ENCODE assay signal across 19 cellular contexts in the genomic region with DNA sequence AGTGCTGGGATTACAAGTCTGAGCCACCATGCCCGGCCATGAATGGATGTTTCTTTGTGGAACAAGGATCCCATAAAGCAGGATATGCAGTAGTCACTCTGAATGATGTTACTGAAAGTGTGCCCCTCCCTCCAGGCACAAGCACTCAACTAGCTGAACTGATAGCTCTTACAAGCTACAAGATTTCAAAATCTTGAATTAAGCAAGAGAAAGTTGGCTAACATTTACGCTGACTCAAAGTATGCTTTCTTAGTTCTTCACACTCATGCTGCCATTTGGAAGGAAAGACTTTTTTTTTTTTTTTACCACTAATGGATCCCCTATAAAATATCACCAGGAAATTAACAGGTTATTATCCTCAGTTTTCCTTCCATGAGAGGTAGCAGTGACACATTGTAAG.
A peak's percentile ranks its signal among the peaks of the same experiment; 100 is the strongest.
DNase-seq lines count a peak whose midpoint lies in the region; ATAC-seq and TF ChIP-seq lines count a peak whose summit lies in the region.
"Had no signal": no experiment of that assay in that cellular context is flagged by ENCODE, and none has a peak within 500 bp of the region (broad histone marks: within the 10 kb centered on the region; RNA-seq: fewer than 3 reads in every experiment).

No MANE protein-coding gene starts in this region.

- H3K27me3 ChIP-seq in breast epithelium (no peaks in the 10 kb centered on the region), adipocyte (replicated peaks; ENCODE audit: control insufficient read depth, insufficient read depth, low read length) (no peaks in the 10 kb centered on the region), upper lobe of right lung (no peaks in the 10 kb centered on the region), ovary (no peaks in the 10 kb centered on the region)
- H3K27me3 ChIP-seq: MG63, SJCRH30 had no signal

- intact Hi-C loops in MCF 10A (cut with micrococcal nuclease), result no loop called here
- intact Hi-C loops in breast epithelium (cut with DNase I; ENCODE audit: low total_unique reads), result no loop called here
- intact Hi-C loops in upper lobe of right lung (cut with DNase I), result no loop called here
- intact Hi-C loops in ovary (cut with DNase I), result no loop called here

- peaks cover 5% of the 10 kb centered on the region for H3K4me1 Mint-ChIP-seq in MCF 10A (ENCODE audit: insufficient read depth, unreplicated experiment)

- no peak overlapping the region for H3K27ac ChIP-seq in breast epithelium
- H3K27ac ChIP-seq in upper lobe of right lung, result no peak overlapping the region
- H3K27ac ChIP-seq in ovary, result no peak overlapping the region
- H3K27ac ChIP-seq: C4-2B, SJCRH30 had no signal

- no peak overlapping the region for H3K4me3 Mint-ChIP-seq in MCF 10A (ENCODE audit: unreplicated experiment)

- no peaks in the 10 kb centered on the region for H3K36me3 Mint-ChIP-seq in MCF 10A (ENCODE audit: insufficient read depth, unreplicated experiment)

- no TSS peak for BruUV-seq in MCF 10A (replicated peaks; lab: Mats Ljungman, UMichigan)

- CTCF ChIA-PET in MCF 10A (lab: Yijun Ruan, JAX), result interaction anchor here (0.7 to 1.0 kb wide), 2 partner anchors 282 to 1168 kb away, joined by 3 read pairs; no protein-coding TSS in a partner anchor

- H3K4me3 ChIP-seq in breast epithelium (no peak overlapping the region), adipocyte (ENCODE audit: low read length) (no peak overlapping the region), upper lobe of right lung (no peak overlapping the region), ovary (no peak overlapping the region)
- H3K4me3 ChIP-seq: MG63, SJCRH30 had no signal

- H3K4me1 ChIP-seq in breast epithelium (no peaks in the 10 kb centered on the region), adipocyte (ENCODE audit: control insufficient read depth, insufficient read depth, low read length) (peaks cover 3% of the 10 kb centered on the region), upper lobe of right lung (no peaks in the 10 kb centered on the region), ovary (ENCODE audit: insufficient read depth) (no peaks in the 10 kb centered on the region)
- H3K4me1 ChIP-seq: SJCRH30 had no signal

- no peak overlapping the region for H3K9ac ChIP-seq in adipocyte (ENCODE audit: low read length)

- TF ChIP-seq EP300 in ovary (IDR thresholded peaks at IDR 0.05), result no peak

- peaks cover 37% of the 10 kb centered on the region for H3K9me3 Mint-ChIP-seq in MCF 10A (ENCODE audit: unreplicated experiment)

- WGBS in ovary, 3 donors, result 92 to 95% (median 93%) methylated on average over 2 of the region's 2 CpGs

- DNase-seq in MCF 10A (ENCODE audit: unreplicated experiment), result peak; percentile 28
- no peak for DNase-seq in breast epithelium (ENCODE audit: low spot score in 2 of 2)
- DNase-seq in NOMO-1 treated with DMSO at 0.1 percent for 48 hours (lab: John Stamatoyannopoulos, UW; ENCODE audit: unreplicated experiment), result peak; percentile 86
- DNase-seq in adipocyte (ENCODE audit: low read depth), result peak; percentile 34
- DNase-seq in upper lobe of right lung, result no peak
- no peak for DNase-seq in ovary
- DNase-seq in HuH-7.5 (ENCODE audit: low spot score), result no peak
- no peak for DNase-seq in T-helper 9 cell
- DNase-seq: 8988T, Kasumi-1, MG63, NCI-H1105, NCI-H146, NCI-H2029, NCI-H2171, NCI-H345, SJCRH30 had no signal

- H3K36me3 ChIP-seq in breast epithelium (no peaks in the 10 kb centered on the region), adipocyte (ENCODE audit: control insufficient read depth, insufficient read depth, low read length, severe bottlenecking) (no peaks in the 10 kb centered on the region), upper lobe of right lung (no peaks in the 10 kb centered on the region), ovary (no peaks in the 10 kb centered on the region)
- H3K36me3 ChIP-seq: MG63, SJCRH30 had no signal

- H3K27me3 Mint-ChIP-seq in MCF 10A (ENCODE audit: insufficient read depth, unreplicated experiment), result no peaks in the 10 kb centered on the region

- peak; percentile 37 for ATAC-seq in upper lobe of right lung
- ATAC-seq: Panc1 had no signal

- TF ChIP-seq CTCF in MCF 10A (IDR thresholded peaks at IDR 0.05; ENCODE audit: unreplicated experiment), result no peak
- no peak for TF ChIP-seq CTCF in breast epithelium (IDR thresholded peaks at IDR 0.05)
- no peak for TF ChIP-seq CTCF in upper lobe of right lung (IDR thresholded peaks at IDR 0.05)
- TF ChIP-seq CTCF in ovary (IDR thresholded peaks at IDR 0.05), result no peak

- POLR2A ChIA-PET in MCF 10A (lab: Yijun Ruan, JAX), result interaction anchor here (0.6 to 0.7 kb wide), 3 partner anchors 26 to 281 kb away, joined by 4 read pairs; no protein-coding TSS in a partner anchor

- peaks cover 44 to 80% of the 10 kb centered on the region in 2 donors for H3K9me3 ChIP-seq in breast epithelium
- peaks cover 62% of the 10 kb centered on the region for H3K9me3 ChIP-seq in adipocyte (ENCODE audit: control insufficient read depth, low read length)
- peaks cover 27% of the 10 kb centered on the region for H3K9me3 ChIP-seq in upper lobe of right lung
- H3K9me3 ChIP-seq in ovary, result peaks cover 0 to 16% of the 10 kb centered on the region in 2 donors

- H3K27ac Mint-ChIP-seq in MCF 10A (ENCODE audit: low read depth, unreplicated experiment), result no peak overlapping the region

- TF ChIP-seq POLR2A in breast epithelium (IDR thresholded peaks at IDR 0.05) (no peak), ovary (IDR thresholded peaks at IDR 0.05) (no peak)

Comparison
In these comparisons a context has a peak if more than half of its experiments do, and no peak if none do; other contexts are left out.
1. DNase-seq: peak in MCF 10A (single experiment), NOMO-1 treated with DMSO at 0.1 percent for 48 hours (single experiment) and adipocyte (single experiment); none in breast epithelium (0 of 2), upper lobe of right lung (single experiment), ovary (0 of 5), HuH-7.5 (single experiment) and T-helper 9 cell (single experiment).